Comparison of ENCODE assay signal across 21 cellular contexts in genomic region chr1:180029524-180030130, GRCh38.
"Had no signal": no experiment of that assay in that cellular context is flagged by ENCODE, and none has a peak within 500 bp of the region (broad histone marks: within the 10 kb centered on the region; RNA-seq: fewer than 3 reads in every experiment).

No MANE protein-coding gene starts in this region.

- H3K4me1 ChIP-seq: breast epithelium, suprapubic skin had no signal

- H3K4me3 ChIP-seq: breast epithelium, hepatocyte, mucosa of descending colon, suprapubic skin, transverse colon had no signal

- H3K27ac Mint-ChIP-seq: activated T-helper 2 cell treated with anti-CD3 and anti-CD28 coated beads, Interferon-gamma antibody, Interleukin-2, Interleukin-4, amounts not matched to agents 10 μg/mL and 5 μg/mL and 100 μg/mL, durations not matched to agents 14 hours and 24 hours and 36 hours; memory B cell; stimulated activated naive CD8-positive, alpha-beta T cell treated with anti-CD3 and anti-CD28 coated beads, Interleukin-15, Interleukin-2, amounts not matched to agents 100 ng/mL and 50 ng/mL, for 24 hours; T-helper 17 cell had no signal

- H3K4me2 ChIP-seq: hepatocyte had no signal

- H3K27me3 Mint-ChIP-seq: activated CD8-positive, alpha-beta T cell treated with anti-CD3 and anti-CD28 coated beads for 36 hours; memory B cell; naive thymus-derived CD8-positive, alpha-beta T cell; stimulated activated naive CD8-positive, alpha-beta T cell treated with anti-CD3 and anti-CD28 coated beads, Interleukin-15, Interleukin-2, amounts not matched to agents 100 ng/mL and 50 ng/mL, for 24 hours; T-helper 17 cell had no signal

- H3K9me3 Mint-ChIP-seq: activated CD8-positive, alpha-beta T cell treated with anti-CD3 and anti-CD28 coated beads for 36 hours; activated T-helper 2 cell treated with anti-CD3 and anti-CD28 coated beads, Interferon-gamma antibody, Interleukin-2, Interleukin-4, amounts not matched to agents 10 μg/mL and 5 μg/mL and 100 μg/mL, durations not matched to agents 14 hours and 24 hours and 36 hours; memory B cell; naive thymus-derived CD8-positive, alpha-beta T cell; stimulated activated naive CD8-positive, alpha-beta T cell treated with anti-CD3 and anti-CD28 coated beads, Interleukin-15, Interleukin-2, amounts not matched to agents 100 ng/mL and 50 ng/mL, for 24 hours had no signal

- FAIRE-seq: astrocyte had no signal

- ATAC-seq: activated CD8-positive, alpha-beta T cell treated with anti-CD3 and anti-CD28 coated beads for 36 hours; esophagus mucosa; mucosa of descending colon; naive thymus-derived CD8-positive, alpha-beta T cell; T-helper 17 cell had no signal

- H2AFZ ChIP-seq: hepatocyte had no signal

- H3K9me3 ChIP-seq: breast epithelium, mucosa of descending colon, suprapubic skin, transverse colon had no signal

- DNase-seq: activated CD4-positive, alpha-beta T cell treated with anti-CD3 and anti-CD28 coated beads for 48 hours; activated CD8-positive, alpha-beta T cell treated with anti-CD3 and anti-CD28 coated beads for 36 hours; activated naive CD4-positive, alpha-beta T cell treated with Interleukin-2 at 50 U/mL for 16 hours; activated T-cell treated with anti-CD3 and anti-CD28 coated beads, Interleukin-2, amount 50 U/mL, for 1 hour; cerebellar nuclear complex; effector CD4-positive, alpha-beta T cell; foreskin fibroblast; mucosa of descending colon; naive thymus-derived CD8-positive, alpha-beta T cell; stimulated activated CD4-positive, alpha-beta T cell treated with anti-CD3 and anti-CD28 coated beads, Interleukin-12 subunit alpha, Interleukin-12 subunit beta, amount 100 ng/mL, for 4 hours; stimulated activated CD4-positive, alpha-beta T cell treated with anti-CD3 and anti-CD28 coated beads, Interleukin-1b, Interleukin-23, amount 100 ng/mL, for 48 hours; T-helper 17 cell; transverse colon had no signal

- H3K27me3 ChIP-seq: breast epithelium, hepatocyte, suprapubic skin, transverse colon had no signal

- H3K27ac ChIP-seq: breast epithelium, hepatocyte, suprapubic skin had no signal

- H3K79me2 ChIP-seq: hepatocyte had no signal

- H3K4me3 Mint-ChIP-seq: activated CD8-positive, alpha-beta T cell treated with anti-CD3 and anti-CD28 coated beads for 36 hours; memory B cell; naive thymus-derived CD8-positive, alpha-beta T cell; stimulated activated naive CD8-positive, alpha-beta T cell treated with anti-CD3 and anti-CD28 coated beads, Interleukin-15, Interleukin-2, amounts not matched to agents 100 ng/mL and 50 ng/mL, for 24 hours; T-helper 17 cell had no signal

- H3K36me3 ChIP-seq: breast epithelium had no signal
